In the genomic region with DNA sequence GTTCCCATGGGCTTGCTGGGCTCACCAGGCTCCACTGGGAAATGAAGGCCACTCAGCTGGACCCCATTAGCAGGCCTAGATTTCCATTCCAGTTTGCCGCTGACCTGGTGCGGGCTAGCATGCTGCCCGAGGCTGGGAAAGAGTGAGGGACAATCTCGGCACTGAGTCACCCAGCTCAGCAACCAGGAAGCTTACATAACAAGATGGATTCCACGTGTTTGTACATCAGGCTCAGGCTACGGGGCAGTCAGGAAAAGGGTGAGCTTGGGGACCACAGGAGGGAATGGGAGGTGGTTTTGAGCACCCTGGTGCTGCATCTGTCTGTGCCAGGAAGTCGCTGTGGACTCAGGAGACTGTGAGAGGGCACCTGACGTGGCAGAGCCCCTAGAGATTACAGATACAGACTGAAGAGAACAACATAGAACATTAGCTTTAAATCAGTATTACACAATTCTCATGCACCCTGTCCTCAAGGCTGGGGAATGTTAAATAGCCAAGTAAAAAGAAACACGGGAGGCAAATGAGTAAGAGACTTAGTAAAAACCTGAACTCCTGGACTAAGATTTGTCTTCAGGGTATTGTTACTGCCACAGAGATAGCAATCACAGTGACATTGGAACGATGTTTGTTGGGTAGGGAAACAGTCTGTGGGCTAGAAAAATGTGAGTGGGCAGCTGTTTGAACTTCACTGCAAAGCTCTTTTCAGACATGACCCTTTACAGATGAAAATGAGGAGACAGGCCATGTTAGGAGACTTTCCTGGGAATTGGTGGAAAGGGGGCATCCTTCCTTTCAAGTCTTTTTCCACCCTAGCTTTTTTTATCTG, we compare ENCODE assay signal across 17 cellular contexts. TPM values are rescaled to one million over a fixed set of nuclear protein-coding genes. Genes with fewer than 3 reads are reported as not detected.
A peak's percentile ranks its signal among the peaks of the same experiment; 100 is the strongest.
DNase-seq lines count a peak whose midpoint lies in the region; ATAC-seq, FAIRE-seq and TF ChIP-seq lines count a peak whose summit lies in the region.
"Had no signal": no experiment of that assay in that cellular context is flagged by ENCODE, and none has a peak within 500 bp of the region (broad histone marks: within the 10 kb centered on the region; RNA-seq: fewer than 3 reads in every experiment).

No MANE protein-coding gene starts in this region.

- no peaks in the 10 kb centered on the region for H3K4me1 Mint-ChIP-seq in activated CD8-positive, alpha-beta T cell treated with anti-CD3 and anti-CD28 coated beads, Interleukin-2, amount 10 ng/mL, durations not matched to agents 7 days and 5 days (ENCODE audit: low read depth)

- DNase-seq in AG20443 (ENCODE audit: low spot score) (peak; percentile 89), HT1080 (ENCODE audit: low read depth) (peak; percentile 18), esophagus squamous epithelium (lab: John Stamatoyannopoulos, UW) (no peak), occipital lobe (lab: John Stamatoyannopoulos, UW) (peak; percentile 13), small intestine (no peak), germinal center (ENCODE audit: low spot score) (no peak)
- no peak for DNase-seq in activated CD8-positive, alpha-beta T cell treated with anti-CD3 and anti-CD28 coated beads, Interleukin-2, amount 10 ng/mL, durations not matched to agents 7 days and 5 days
- DNase-seq: activated B cell treated with CpG ODN at 0.5 μM for 24 hours; C1 segment of cervical spinal cord; dorsolateral prefrontal cortex; GDM1; NCI-H2029 treated with DMSO at 0.1 percent for 48 hours; NK-92 treated with Interleukin-12 subunit alpha and Interleukin-12 subunit beta, amount 100 ng/mL, for 24 hours; stimulated activated CD8-positive, alpha-beta memory T cell treated with anti-CD3 and anti-CD28 coated beads, Interleukin-4, amount 100 ng/mL, for 48 hours had no signal

- CTCF ChIA-PET in activated CD8-positive, alpha-beta T cell treated with anti-CD3 and anti-CD28 coated beads, Interleukin-2, amount 10 ng/mL, durations not matched to agents 7 days and 5 days (lab: Charles Lee): interaction anchor here (0.6 to 0.8 kb wide), 2 partner anchors 9 to 57 kb away, joined by 3 read pairs; no protein-coding TSS in a partner anchor

- peaks cover 5% of the 10 kb centered on the region for H3K27me3 Mint-ChIP-seq in activated CD8-positive, alpha-beta T cell treated with anti-CD3 and anti-CD28 coated beads, Interleukin-2, amount 10 ng/mL, durations not matched to agents 7 days and 5 days (ENCODE audit: low read depth)
- H3K27me3 Mint-ChIP-seq: activated B cell treated with CpG ODN at 0.5 μM for 24 hours had no signal

- intact Hi-C loops in esophagus squamous epithelium (cut with DNase I): no loop called here

- H3K27me3 ChIP-seq in esophagus squamous epithelium: no peaks in the 10 kb centered on the region
- no peaks in the 10 kb centered on the region for H3K27me3 ChIP-seq in small intestine (ENCODE audit: control insufficient read depth in 2 of 2, insufficient read depth in 2 of 2, low read length in 2 of 2)
- H3K27me3 ChIP-seq: dorsolateral prefrontal cortex had no signal

- POLR2A ChIA-PET in activated CD8-positive, alpha-beta T cell treated with anti-CD3 and anti-CD28 coated beads, Interleukin-2, amount 10 ng/mL, durations not matched to agents 7 days and 5 days (lab: Charles Lee): no interaction called here

- H3K9me3 ChIP-seq in esophagus squamous epithelium: no peaks in the 10 kb centered on the region
- H3K9me3 ChIP-seq in small intestine (ENCODE audit: control insufficient read depth, low read depth): no peaks in the 10 kb centered on the region

- no peak for TF ChIP-seq POLR2A in esophagus squamous epithelium (IDR thresholded peaks at IDR 0.05)

- H3K36me3 ChIP-seq in esophagus squamous epithelium (no peaks in the 10 kb centered on the region), small intestine (ENCODE audit: control insufficient read depth in 2 of 2, insufficient read depth in 2 of 2, low read length in 2 of 2) (no peaks in the 10 kb centered on the region)

- 59 to 78% methylated on average over 6 to 9 of the region's 10 CpGs for WGBS in esophagus squamous epithelium, 2 donors
- WGBS in small intestine, 3 donors: 79 to 81% (median 80%) methylated on average over 10 of the region's 10 CpGs

- H3K36me3 Mint-ChIP-seq in activated CD8-positive, alpha-beta T cell treated with anti-CD3 and anti-CD28 coated beads, Interleukin-2, amount 10 ng/mL, durations not matched to agents 7 days and 5 days (ENCODE audit: low read depth): no peaks in the 10 kb centered on the region

- H3K27ac ChIP-seq in esophagus squamous epithelium (peak overlapping the region in 3 of 4 donors; percentile 29 to 71 (median 42)), small intestine (ENCODE audit: low read depth in 1 of 2, low read length in 1 of 2) (no peak overlapping the region)
- H3K27ac ChIP-seq: dorsolateral prefrontal cortex, SK-N-MC had no signal

- no peak for FAIRE-seq in small intestine (lab: Jason Lieb, UNC)

- H3K27ac Mint-ChIP-seq in activated CD8-positive, alpha-beta T cell treated with anti-CD3 and anti-CD28 coated beads, Interleukin-2, amount 10 ng/mL, durations not matched to agents 7 days and 5 days: no peak overlapping the region
- H3K27ac Mint-ChIP-seq: activated B cell treated with CpG ODN at 0.5 μM for 24 hours had no signal

- no peak for TF ChIP-seq CTCF in esophagus squamous epithelium (IDR thresholded peaks at IDR 0.05)

- H3K4me3 ChIP-seq in esophagus squamous epithelium: no peak overlapping the region
- no peak overlapping the region for H3K4me3 ChIP-seq in small intestine (ENCODE audit: low read depth in 1 of 2, low read length in 2 of 2)
- H3K4me3 ChIP-seq: dorsolateral prefrontal cortex, SK-N-MC had no signal

- ATAC-seq in activated CD8-positive, alpha-beta T cell treated with anti-CD3 and anti-CD28 coated beads, Interleukin-2, amount 10 ng/mL, durations not matched to agents 7 days and 5 days: no peak
- no peak for ATAC-seq in GM21447 (IDR thresholded peaks at IDR 0.05; ENCODE audit: unreplicated experiment)
- ATAC-seq: left lobe of liver had no signal

- no peak overlapping the region for H3K4me3 Mint-ChIP-seq in activated CD8-positive, alpha-beta T cell treated with anti-CD3 and anti-CD28 coated beads, Interleukin-2, amount 10 ng/mL, durations not matched to agents 7 days and 5 days
- H3K4me3 Mint-ChIP-seq: activated B cell treated with CpG ODN at 0.5 μM for 24 hours had no signal

- H3K4me1 ChIP-seq in esophagus squamous epithelium (peaks cover 0 to 14% (median 10%) of the 10 kb centered on the region in 3 donors), small intestine (ENCODE audit: control insufficient read depth in 2 of 2, insufficient read depth in 1 of 2, low read depth in 1 of 2, low read length in 1 of 2) (no peaks in the 10 kb centered on the region)

- H3K9me3 Mint-ChIP-seq in activated CD8-positive, alpha-beta T cell treated with anti-CD3 and anti-CD28 coated beads, Interleukin-2, amount 10 ng/mL, durations not matched to agents 7 days and 5 days (ENCODE audit: insufficient read depth): no peaks in the 10 kb centered on the region
- H3K9me3 Mint-ChIP-seq: activated B cell treated with CpG ODN at 0.5 μM for 24 hours had no signal

RNA-seq across cellular contexts. Expression of a gene that starts 51.1 kb away (rescaled TPM):
- total RNA-seq in HT1080 (2014; rRNA removed; shearing (Covaris generic)): 2.0 and 4.0 TPM in 2 replicates
- polyA plus RNA-seq in HT1080 (2015; cell fraction: cytosol; rRNA removed): 10.8 and 16.9 TPM in 2 replicates
- 21.3 and 22.4 TPM in 2 replicates for polyA plus RNA-seq in HT1080 (2015; cell fraction: nucleus; rRNA removed)
- total RNA-seq in esophagus squamous epithelium: 1,000 to 10,000 TPM in 3 of 4 donors, 100 to 1,000 TPM in 1; 597 to 1,638 (median 1,035) TPM
- 264 TPM for total RNA-seq in occipital lobe
- 10 to 100 TPM; 97.5 to 98.0 TPM for total RNA-seq in activated CD8-positive, alpha-beta T cell treated with anti-CD3 and anti-CD28 coated beads, Interleukin-2, amount 10 ng/mL, durations not matched to agents 7 days and 5 days
- polyA plus RNA-seq in small intestine: 100 to 1,000 TPM in 2 of 3 donors, 10 to 100 TPM in 1; 75.8 to 422 (median 116) TPM

Comparison
In these comparisons a context has a peak if more than half of its experiments do, and no peak if none do; other contexts are left out.
1. DNase-seq: peak in AG20443 (single experiment), HT1080 (single experiment) and occipital lobe (single experiment); none in esophagus squamous epithelium (single experiment), activated CD8-positive, alpha-beta T cell treated with anti-CD3 and anti-CD28 coated beads, Interleukin-2, amount 10 ng/mL, durations not matched to agents 7 days and 5 days (single experiment), small intestine (single experiment) and germinal center (single experiment).
2. H3K27ac ChIP-seq: peak in esophagus squamous epithelium (3 of 4); none in small intestine (0 of 2).
3. RNA of a gene that starts 51.1 kb away (total RNA-seq): 597 to 1,638 TPM in esophagus squamous epithelium, 264 TPM in occipital lobe (single experiment) and 97.5 to 98.0 TPM in activated CD8-positive, alpha-beta T cell treated with anti-CD3 and anti-CD28 coated beads, Interleukin-2, amount 10 ng/mL, durations not matched to agents 7 days and 5 days; 2.0 to 4.0 TPM in HT1080; every median in the first group is over 10 times any median in the second.